ENCODE assay signal across 9 cellular contexts in the genomic region with DNA sequence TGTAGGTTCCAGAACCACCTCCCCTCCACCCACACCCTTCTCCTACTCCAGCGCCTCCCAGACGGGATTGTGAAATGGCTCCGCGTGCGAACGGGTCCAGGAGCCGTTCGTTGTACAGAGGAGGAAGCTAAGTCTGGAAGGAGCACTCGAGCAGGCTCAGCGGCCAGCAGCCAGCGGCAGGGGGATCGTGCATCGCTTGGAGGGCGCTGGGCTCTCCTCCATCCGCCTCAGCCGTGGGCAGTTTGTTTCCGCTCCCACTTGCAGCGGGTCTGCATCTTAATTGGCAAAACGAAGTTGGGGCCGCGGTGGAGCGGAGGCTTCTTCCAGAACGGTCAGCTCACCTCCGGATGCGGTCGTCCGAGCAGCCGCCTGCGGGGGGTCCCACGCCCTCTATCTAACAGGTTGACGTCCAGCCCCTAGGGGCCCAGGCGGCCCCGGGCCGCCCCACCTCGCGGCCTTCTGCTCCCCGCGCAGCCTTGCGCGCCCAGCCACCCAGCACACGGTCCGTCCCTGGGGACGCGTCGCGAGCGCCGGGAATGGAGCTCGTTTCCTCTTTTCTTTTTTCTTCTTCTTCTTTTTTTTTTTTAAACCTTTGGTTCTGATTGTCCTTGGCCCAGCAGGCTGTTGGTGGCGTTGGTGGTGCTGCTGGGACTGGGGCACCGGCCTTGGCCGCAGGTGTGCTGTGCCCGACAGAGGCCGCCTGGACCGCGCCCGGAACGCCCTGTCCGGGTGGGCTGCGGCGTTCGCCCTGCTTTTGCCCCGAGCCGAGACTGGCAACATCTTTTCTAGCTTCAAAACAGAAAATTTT. TPM values are rescaled to one million over a fixed set of nuclear protein-coding genes. Genes with fewer than 3 reads are reported as not detected.
DNase-seq lines count a peak whose midpoint lies in the region; ATAC-seq, FAIRE-seq and TF ChIP-seq lines count a peak whose summit lies in the region.
"Had no signal": no experiment of that assay in that cellular context is flagged by ENCODE, and none has a peak within 500 bp of the region (broad histone marks: within the 10 kb centered on the region; RNA-seq: fewer than 3 reads in every experiment).

No MANE protein-coding gene starts in this region.

- intact Hi-C loops in GM12878 (cut with micrococcal nuclease; ENCODE audit: unreplicated experiment), result no loop called here

- H3K27me3 ChIP-seq in GM12878 (replicated peaks in 1 of 2; ENCODE audit: control insufficient read depth in 2 of 2, insufficient read depth in 2 of 2, low read length in 1 of 2) (peaks cover 22 to 28% of the 10 kb centered on the region in 2 experiments), lung (ENCODE audit: control insufficient read depth, insufficient read depth) (peaks cover 27% of the 10 kb centered on the region)

- no peak overlapping the region for H3K4me3 ChIP-seq in GM12878
- no peak overlapping the region for H3K4me3 ChIP-seq in lung

- CTCF ChIA-PET in GM12878 (lab: Yijun Ruan, JAX), result interaction anchor here (1.2 kb wide), 1 partner anchor 280 kb away, joined by 3 read pairs; no protein-coding TSS in a partner anchor

- peak overlapping the region; percentile 17; the same call in 1 of the 2 replicates for H3K4me2 ChIP-seq in GM12878 (ENCODE audit: control insufficient read depth, insufficient read depth)

- TF ChIP-seq EP300 in GM12878 (IDR thresholded peaks at IDR 0.05; ENCODE audit: borderline replicate concordance in 1 of 2, control insufficient read depth in 1 of 2, low read depth in 2 of 2, low read length in 2 of 2), result no peak

- no peaks in the 10 kb centered on the region for H3K4me1 ChIP-seq in GM12878 (ENCODE audit: control insufficient read depth, insufficient read depth, low read length)
- peaks cover 0 to 16% of the 10 kb centered on the region in 2 donors for H3K4me1 ChIP-seq in lung (ENCODE audit: control insufficient read depth in 2 of 2, insufficient read depth in 2 of 2, low read length in 2 of 2)

- TF ChIP-seq RAD21 in GM12878 (IDR thresholded peaks at IDR 0.05; ENCODE audit: insufficient read depth, low read depth, low read length), result no peak

- H3K79me2 ChIP-seq in GM12878 (ENCODE audit: control insufficient read depth, insufficient read depth, low read length), result no peaks in the 10 kb centered on the region

- H3K36me3 ChIP-seq in GM12878 (ENCODE audit: control insufficient read depth in 2 of 2, insufficient read depth in 2 of 2, low read length in 1 of 2), result no peaks in the 10 kb centered on the region
- H3K36me3 ChIP-seq in lung (ENCODE audit: control insufficient read depth in 2 of 2, insufficient read depth in 2 of 2, low read length in 2 of 2), result no peaks in the 10 kb centered on the region

- in situ Hi-C loops in GM12878 (cut with MboI), result no loop called here

- no peak for TF ChIP-seq CTCF in GM12878 (IDR thresholded peaks at IDR 0.05 in 2 of 3, conservative IDR thresholded peaks at IDR 0.05 in 1 of 3; ENCODE audit: control insufficient read depth in 2 of 3, extremely low read depth in 1 of 3, insufficient read depth in 1 of 3, low read depth in 3 of 3, low read length in 3 of 3)
- no peak for TF ChIP-seq CTCF in lung (IDR thresholded peaks at IDR 0.05; ENCODE audit: control extremely low read depth, extremely low read depth)

- SMC1A ChIA-PET in GM12878 (lab: Charles Lee; ENCODE audit: uncharacterized antibody, unreplicated experiment), result no interaction called here

- no TSS peak for BruUV-seq in GM12878 (replicated peaks; lab: Mats Ljungman, UMichigan)

- FAIRE-seq in GM12878 (lab: Jason Lieb, UNC), result no peak

- no peak overlapping the region for H3K9ac ChIP-seq in GM12878 (ENCODE audit: control insufficient read depth, insufficient read depth, low read length)

- DNase-seq in AG08395 (ENCODE audit: low spot score), result peak; percentile 51
- DNase-seq in GM12878 (ENCODE audit: low read depth, low spot score), result no peak
- DNase-seq in lung (ENCODE audit: low spot score), result peak; percentile 48
- no peak for DNase-seq in NCI-H2171 treated with DMSO at 0.1 percent for 48 hours (lab: John Stamatoyannopoulos, UW)
- DNase-seq in 8988T, result no peak
- no peak for DNase-seq in NCI-H1930 (lab: John Stamatoyannopoulos, UW)

- ATAC-seq in HG02885 (IDR thresholded peaks at IDR 0.05; ENCODE audit: poor library complexity, unreplicated experiment) (peak; percentile 41), GM12878 (no peak), lung (ENCODE audit: insufficient read depth, low FRiP score) (no peak), GM18517 (IDR thresholded peaks at IDR 0.05; ENCODE audit: unreplicated experiment) (no peak)

- RAD21 ChIA-PET in GM12878 (lab: Charles Lee; ENCODE audit: unreplicated experiment), result no interaction called here

- no peak overlapping the region for H2AFZ ChIP-seq in GM12878 (ENCODE audit: control insufficient read depth, low read depth, low read length)

- TF ChIP-seq POLR2A in GM12878 (IDR thresholded peaks at IDR 0.05; ENCODE audit: low read depth, low read length), result no peak

- H3K9me3 ChIP-seq in GM12878 (replicated peaks; ENCODE audit: control insufficient read depth, insufficient read depth, low read length) (no peaks in the 10 kb centered on the region), lung (ENCODE audit: control insufficient read depth in 2 of 2, insufficient read depth in 1 of 2, low read length in 1 of 2) (peaks cover 0 to 3% of the 10 kb centered on the region in 2 donors)

- H3K27ac ChIP-seq in GM12878 (ENCODE audit: control insufficient read depth, insufficient read depth) (no peak overlapping the region), lung (ENCODE audit: low read depth in 1 of 2, low read length in 1 of 2) (no peak overlapping the region)

- POLR2A ChIA-PET in GM12878 (lab: Charles Lee), result no interaction called here

- WGBS in GM12878 (ENCODE audit: insufficient coverage, insufficient replicate concordance, low lambda C conversion rate, missing lambda C conversion rate), result 3% methylated on average over 61 of the region's 64 CpGs
- 3 to 6% methylated on average over 64 of the region's 64 CpGs for WGBS in lung, 2 donors

- H4K20me1 ChIP-seq in GM12878 (ENCODE audit: control insufficient read depth, insufficient read depth), result no peaks in the 10 kb centered on the region

TF ChIP-seq in GM12878, 131 proteins besides CTCF, POLR2A, EP300 and RAD21:
- TF ChIP-seq BRCA1 (IDR thresholded peaks at IDR 0.05; ENCODE audit: low read depth, low read length) (no peak), DPF2 (IDR thresholded peaks at IDR 0.05) (no peak), NR2C2 (IDR thresholded peaks at IDR 0.05; ENCODE audit: borderline replicate concordance, control insufficient read depth, insufficient read length, low read depth) (no peak), SUZ12 (IDR thresholded peaks at IDR 0.05; ENCODE audit: unreplicated experiment) (peak; percentile 27), EZH2 (IDR thresholded peaks at IDR 0.05; ENCODE audit: borderline replicate concordance, control insufficient read depth, low read depth, low read length) (0 out of 2 replicates have a peak, but pooled peaks have one; percentile 51), HDAC6 (IDR thresholded peaks at IDR 0.05; ENCODE audit: unreplicated experiment) (peak; percentile 40)
- TF ChIP-seq, protein P1, sequence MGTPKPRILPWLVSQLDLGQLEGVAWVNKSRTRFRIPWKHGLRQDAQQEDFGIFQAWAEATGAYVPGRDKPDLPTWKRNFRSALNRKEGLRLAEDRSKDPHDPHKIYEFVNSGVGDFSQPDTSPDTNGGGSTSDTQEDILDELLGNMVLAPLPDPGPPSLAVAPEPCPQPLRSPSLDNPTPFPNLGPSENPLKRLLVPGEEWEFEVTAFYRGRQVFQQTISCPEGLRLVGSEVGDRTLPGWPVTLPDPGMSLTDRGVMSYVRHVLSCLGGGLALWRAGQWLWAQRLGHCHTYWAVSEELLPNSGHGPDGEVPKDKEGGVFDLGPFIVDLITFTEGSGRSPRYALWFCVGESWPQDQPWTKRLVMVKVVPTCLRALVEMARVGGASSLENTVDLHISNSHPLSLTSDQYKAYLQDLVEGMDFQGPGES (IDR thresholded peaks at IDR 0.05), result no peak

RNA-seq across cellular contexts. Expression of a gene that starts 3.9 kb away (rescaled TPM):
- not detected in 2 replicates for total RNA-seq in GM12878 (2013; cell fraction: nucleolus; rRNA removed)
- total RNA-seq in GM12878 (2014; rRNA removed), result not detected in 2 replicates
- not detected in 2 replicates for total RNA-seq in GM12878 (2014; rRNA removed; fragmentation: Illumina TruSeq; extraction: Trizol)
- total RNA-seq in GM12878 (2021), result not detected in 2 replicates
- polyA plus RNA-seq in GM12878 (2011; ENCODE audit: low read depth), result not detected
- not detected in 2 replicates for polyA plus RNA-seq in GM12878 (2011; rRNA removed)
- not detected in 2 replicates for polyA plus RNA-seq in GM12878 (2011; cell fraction: cytosol; rRNA removed)
- not detected in 2 replicates for polyA plus RNA-seq in GM12878 (2011; cell fraction: nucleus; rRNA removed)
- not detected in 2 replicates for polyA plus RNA-seq in GM12878 (2012)
- polyA plus RNA-seq in GM12878 (2014; fragmentation: Illumina TruSeq; extraction: Trizol), result not detected in 2 replicates
- polyA plus RNA-seq in GM12878 (2014; fragmentation: Nextera tagmentation; extraction: Ambion mirVana), result not detected
- polyA plus RNA-seq in GM12878 (2014; rRNA removed), result not detected in 2 replicates
- polyA plus RNA-seq in GM12878 (2016; fragmentation: Nextera tagmentation; extraction: Ambion mirVana), result not detected
- not detected in 2 replicates for polyA minus RNA-seq in GM12878 (2011; rRNA and poly(A)+ RNA removed)
- polyA minus RNA-seq in GM12878 (2011; cell fraction: cytosol; rRNA and poly(A)+ RNA removed), result not detected in 2 replicates
- polyA minus RNA-seq in GM12878 (2011; cell fraction: nucleus; rRNA and poly(A)+ RNA removed), result not detected in 2 replicates
- not detected for total RNA-seq in lung
- polyA plus RNA-seq in lung, result under 1 TPM; 0.08 to 0.09 TPM
- total RNA-seq: HT1080 had no signal

Comparison
In these comparisons a context has a peak if more than half of its experiments do, and no peak if none do; other contexts are left out.
1. DNase-seq: peak in AG08395 (single experiment) and lung (single experiment); none in GM12878 (single experiment), NCI-H2171 treated with DMSO at 0.1 percent for 48 hours (single experiment), 8988T (single experiment) and NCI-H1930 (0 of 2).